3 cellular contexts compared by ENCODE assay signal in genomic region chr11:127496165-127496564, GRCh38.
"Had no signal": no experiment of that assay in that cellular context is flagged by ENCODE, and none has a peak within 500 bp of the region (broad histone marks: within the 10 kb centered on the region; RNA-seq: fewer than 3 reads in every experiment).

No MANE protein-coding gene starts in this region.

- H3K4me3 ChIP-seq: GM12878 had no signal

- DNase-seq: GDM1, GF-D8 had no signal

- ATAC-seq: GM12878 had no signal
